ENCODE assay signal across 1 cellular context in the genomic region with DNA sequence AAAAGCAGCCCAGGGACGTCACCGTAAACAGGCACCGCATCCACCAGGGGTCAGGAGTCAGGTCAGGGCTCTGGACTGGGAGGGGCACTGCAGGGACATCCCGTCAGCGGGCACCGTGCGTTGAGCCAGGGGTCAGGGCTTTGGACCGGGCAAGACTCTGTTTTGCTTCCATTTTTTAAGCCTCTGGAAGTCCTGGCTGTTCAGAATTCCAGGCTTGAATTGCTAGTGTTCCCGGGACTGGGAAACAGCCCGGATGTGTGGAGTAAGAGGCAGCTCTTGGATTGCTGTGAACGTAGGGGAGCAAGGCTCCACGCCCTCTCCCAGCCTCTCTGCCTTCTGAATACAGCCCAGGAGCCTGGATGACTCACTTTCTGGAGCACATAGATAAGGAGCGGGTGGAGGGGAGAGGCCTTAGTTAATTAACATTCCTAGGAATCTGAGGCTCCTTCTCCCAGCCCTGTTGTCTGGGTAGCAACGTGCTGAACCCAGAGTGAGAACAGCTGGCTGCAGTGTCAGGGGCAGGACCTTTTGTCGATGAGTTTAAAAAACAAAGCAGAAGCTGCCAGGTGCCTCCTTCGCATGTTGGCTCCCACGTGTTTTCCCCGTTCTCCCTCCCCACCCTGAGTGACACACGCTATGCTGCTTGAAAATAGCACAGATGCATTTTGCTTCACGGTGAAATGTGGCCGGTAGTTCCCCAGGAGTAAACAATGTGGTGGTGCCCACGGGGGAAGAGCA.
TF ChIP-seq lines count a peak whose summit lies in the region.

No MANE protein-coding gene starts in this region.

TF ChIP-seq in K562, 482 proteins besides CTCF, POLR2A, EP300 and RAD21 (continued from another document and continues in another):
- TF ChIP-seq, protein P1, sequence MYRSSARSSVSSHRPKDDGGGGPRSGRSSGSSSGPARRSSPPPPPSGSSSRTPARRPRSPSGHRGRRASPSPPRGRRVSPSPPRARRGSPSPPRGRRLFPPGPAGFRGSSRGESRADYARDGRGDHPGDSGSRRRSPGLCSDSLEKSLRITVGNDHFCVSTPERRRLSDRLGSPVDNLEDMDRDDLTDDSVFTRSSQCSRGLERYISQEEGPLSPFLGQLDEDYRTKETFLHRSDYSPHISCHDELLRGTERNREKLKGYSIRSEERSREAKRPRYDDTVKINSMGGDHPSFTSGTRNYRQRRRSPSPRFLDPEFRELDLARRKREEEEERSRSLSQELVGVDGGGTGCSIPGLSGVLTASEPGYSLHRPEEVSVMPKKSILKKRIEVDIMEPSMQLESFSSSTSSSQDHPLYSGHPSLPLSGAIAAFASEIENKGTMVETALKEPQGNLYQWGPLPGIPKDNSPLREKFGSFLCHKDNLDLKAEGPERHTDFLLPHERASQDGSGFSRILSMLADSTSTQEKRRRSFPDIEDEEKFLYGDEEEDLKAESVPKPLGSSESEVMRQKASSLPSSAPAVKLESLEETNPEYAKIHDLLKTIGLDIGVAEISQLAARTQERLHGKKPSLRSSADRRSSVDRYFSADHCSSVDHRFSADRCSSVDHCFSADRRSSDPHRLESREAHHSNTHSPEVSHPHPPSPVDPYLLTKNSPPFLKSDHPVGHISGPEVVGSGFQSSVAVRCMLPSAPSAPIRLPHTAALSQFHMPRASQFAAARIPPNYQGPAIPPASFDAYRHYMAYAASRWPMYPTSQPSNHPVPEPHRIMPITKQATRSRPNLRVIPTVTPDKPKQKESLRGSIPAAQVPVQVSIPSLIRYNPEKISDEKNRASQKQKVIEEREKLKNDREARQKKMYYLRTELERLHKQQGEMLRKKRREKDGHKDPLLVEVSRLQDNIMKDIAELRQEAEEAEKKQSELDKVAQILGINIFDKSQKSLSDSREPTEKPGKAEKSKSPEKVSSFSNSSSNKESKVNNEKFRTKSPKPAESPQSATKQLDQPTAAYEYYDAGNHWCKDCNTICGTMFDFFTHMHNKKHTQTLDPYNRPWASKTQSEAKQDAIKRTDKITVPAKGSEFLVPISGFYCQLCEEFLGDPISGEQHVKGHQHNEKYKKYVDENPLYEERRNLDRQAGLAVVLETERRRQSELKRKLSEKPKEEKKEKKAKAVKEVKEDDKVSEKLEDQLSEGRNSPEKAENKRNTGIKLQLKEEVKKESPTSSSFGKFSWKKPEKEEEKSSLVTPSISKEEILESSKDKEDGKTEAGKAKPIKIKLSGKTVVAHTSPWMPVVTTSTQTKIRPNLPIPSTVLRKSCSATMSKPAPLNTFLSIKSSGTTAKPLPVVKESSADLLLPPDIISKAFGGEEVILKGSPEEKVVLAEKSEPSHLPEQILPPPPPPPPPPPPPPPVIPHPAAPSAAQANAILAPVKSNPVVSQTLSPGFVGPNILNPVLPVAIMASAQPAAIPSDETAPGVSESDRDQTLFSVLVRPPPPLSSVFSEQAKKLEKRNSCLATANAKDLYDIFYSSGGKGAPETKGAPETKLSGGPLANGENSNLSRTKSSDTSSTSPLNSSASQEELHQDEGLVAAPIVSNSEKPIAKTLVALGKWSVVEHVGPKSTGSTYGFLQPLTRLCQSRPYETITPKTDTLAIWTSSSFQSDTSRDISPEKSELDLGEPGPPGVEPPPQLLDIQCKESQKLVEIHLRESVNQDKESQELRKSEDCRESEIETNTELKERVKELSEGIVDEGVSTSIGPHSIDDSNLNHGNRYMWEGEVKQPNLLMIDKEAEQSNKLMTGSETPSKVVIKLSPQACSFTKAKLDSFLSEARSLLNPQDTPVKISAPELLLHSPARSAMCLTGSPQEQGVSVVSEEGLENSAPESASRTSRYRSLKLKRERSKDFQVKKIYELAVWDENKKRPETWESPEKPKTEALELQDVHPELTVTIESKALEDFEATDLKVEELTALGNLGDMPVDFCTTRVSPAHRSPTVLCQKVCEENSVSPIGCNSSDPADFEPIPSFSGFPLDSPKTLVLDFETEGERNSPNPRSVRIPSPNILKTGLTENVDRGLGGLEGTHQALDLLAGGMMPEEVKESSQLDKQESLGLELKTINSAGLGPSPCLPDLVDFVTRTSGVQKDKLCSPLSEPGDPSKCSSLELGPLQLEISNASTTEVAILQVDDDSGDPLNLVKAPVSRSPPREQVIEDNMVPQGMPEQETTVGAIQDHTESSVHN (IDR thresholded peaks at IDR 0.05; ENCODE audit: borderline replicate concordance in 1 of 2, low read depth in 1 of 2), result peak in 1 of 2 experiments; percentile 92; a peak in 2 of 4 replicates
- TF ChIP-seq DMBX1 (CRISPR knock-in tag; IDR thresholded peaks at IDR 0.05; ENCODE audit: borderline replicate concordance) (peak; percentile 69; the same call in 1 of the 2 replicates), RNF2 (IDR thresholded peaks at IDR 0.05) (peak; percentile 86), MYBL2 (IDR thresholded peaks at IDR 0.05; ENCODE audit: low read depth) (no peak), MYBL2 (CRISPR knock-in tag; IDR thresholded peaks at IDR 0.05; ENCODE audit: borderline replicate concordance) (no peak), ZFP36 (IDR thresholded peaks at IDR 0.05; ENCODE audit: low read depth, low read length, partially characterized antibody) (no peak), NFE2 (IDR thresholded peaks at IDR 0.05; ENCODE audit: low read depth) (peak; percentile 39), ELF1 (tag; IDR thresholded peaks at IDR 0.05) (no peak), SP1 (CRISPR knock-in tag; IDR thresholded peaks at IDR 0.05) (peak; percentile 44; the same call in 1 of the 2 replicates), CXXC5 (CRISPR knock-in tag; IDR thresholded peaks at IDR 0.05) (peak; percentile 78), LEF1 (IDR thresholded peaks at IDR 0.05) (peak; percentile 85), ZNF408 (CRISPR knock-in tag; IDR thresholded peaks at IDR 0.05; ENCODE audit: low read depth) (no peak), MAFG (tag; conservative IDR thresholded peaks at IDR 0.05) (no peak), CCAR2 (IDR thresholded peaks at IDR 0.05; ENCODE audit: low read depth, low read length) (no peak), STAT5B (CRISPR knock-in tag; IDR thresholded peaks at IDR 0.05) (no peak), ZNF133 (CRISPR knock-in tag; IDR thresholded peaks at IDR 0.05) (no peak), TAF9B (IDR thresholded peaks at IDR 0.05; ENCODE audit: partially characterized antibody) (peak; percentile 91)
- TF ChIP-seq, protein P2, sequence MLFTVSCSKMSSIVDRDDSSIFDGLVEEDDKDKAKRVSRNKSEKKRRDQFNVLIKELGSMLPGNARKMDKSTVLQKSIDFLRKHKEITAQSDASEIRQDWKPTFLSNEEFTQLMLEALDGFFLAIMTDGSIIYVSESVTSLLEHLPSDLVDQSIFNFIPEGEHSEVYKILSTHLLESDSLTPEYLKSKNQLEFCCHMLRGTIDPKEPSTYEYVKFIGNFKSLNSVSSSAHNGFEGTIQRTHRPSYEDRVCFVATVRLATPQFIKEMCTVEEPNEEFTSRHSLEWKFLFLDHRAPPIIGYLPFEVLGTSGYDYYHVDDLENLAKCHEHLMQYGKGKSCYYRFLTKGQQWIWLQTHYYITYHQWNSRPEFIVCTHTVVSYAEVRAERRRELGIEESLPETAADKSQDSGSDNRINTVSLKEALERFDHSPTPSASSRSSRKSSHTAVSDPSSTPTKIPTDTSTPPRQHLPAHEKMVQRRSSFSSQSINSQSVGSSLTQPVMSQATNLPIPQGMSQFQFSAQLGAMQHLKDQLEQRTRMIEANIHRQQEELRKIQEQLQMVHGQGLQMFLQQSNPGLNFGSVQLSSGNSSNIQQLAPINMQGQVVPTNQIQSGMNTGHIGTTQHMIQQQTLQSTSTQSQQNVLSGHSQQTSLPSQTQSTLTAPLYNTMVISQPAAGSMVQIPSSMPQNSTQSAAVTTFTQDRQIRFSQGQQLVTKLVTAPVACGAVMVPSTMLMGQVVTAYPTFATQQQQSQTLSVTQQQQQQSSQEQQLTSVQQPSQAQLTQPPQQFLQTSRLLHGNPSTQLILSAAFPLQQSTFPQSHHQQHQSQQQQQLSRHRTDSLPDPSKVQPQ (CRISPR knock-in tag; IDR thresholded peaks at IDR 0.05; ENCODE audit: borderline replicate concordance), result no peak
- TF ChIP-seq, protein P3, sequence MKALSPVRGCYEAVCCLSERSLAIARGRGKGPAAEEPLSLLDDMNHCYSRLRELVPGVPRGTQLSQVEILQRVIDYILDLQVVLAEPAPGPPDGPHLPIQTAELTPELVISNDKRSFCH (CRISPR knock-in tag; IDR thresholded peaks at IDR 0.05), result no peak
- TF ChIP-seq, protein P3 (tag; IDR thresholded peaks at IDR 0.05), result peak; percentile 20; the same call in 1 of the 2 replicates
- TF ChIP-seq, protein P4, sequence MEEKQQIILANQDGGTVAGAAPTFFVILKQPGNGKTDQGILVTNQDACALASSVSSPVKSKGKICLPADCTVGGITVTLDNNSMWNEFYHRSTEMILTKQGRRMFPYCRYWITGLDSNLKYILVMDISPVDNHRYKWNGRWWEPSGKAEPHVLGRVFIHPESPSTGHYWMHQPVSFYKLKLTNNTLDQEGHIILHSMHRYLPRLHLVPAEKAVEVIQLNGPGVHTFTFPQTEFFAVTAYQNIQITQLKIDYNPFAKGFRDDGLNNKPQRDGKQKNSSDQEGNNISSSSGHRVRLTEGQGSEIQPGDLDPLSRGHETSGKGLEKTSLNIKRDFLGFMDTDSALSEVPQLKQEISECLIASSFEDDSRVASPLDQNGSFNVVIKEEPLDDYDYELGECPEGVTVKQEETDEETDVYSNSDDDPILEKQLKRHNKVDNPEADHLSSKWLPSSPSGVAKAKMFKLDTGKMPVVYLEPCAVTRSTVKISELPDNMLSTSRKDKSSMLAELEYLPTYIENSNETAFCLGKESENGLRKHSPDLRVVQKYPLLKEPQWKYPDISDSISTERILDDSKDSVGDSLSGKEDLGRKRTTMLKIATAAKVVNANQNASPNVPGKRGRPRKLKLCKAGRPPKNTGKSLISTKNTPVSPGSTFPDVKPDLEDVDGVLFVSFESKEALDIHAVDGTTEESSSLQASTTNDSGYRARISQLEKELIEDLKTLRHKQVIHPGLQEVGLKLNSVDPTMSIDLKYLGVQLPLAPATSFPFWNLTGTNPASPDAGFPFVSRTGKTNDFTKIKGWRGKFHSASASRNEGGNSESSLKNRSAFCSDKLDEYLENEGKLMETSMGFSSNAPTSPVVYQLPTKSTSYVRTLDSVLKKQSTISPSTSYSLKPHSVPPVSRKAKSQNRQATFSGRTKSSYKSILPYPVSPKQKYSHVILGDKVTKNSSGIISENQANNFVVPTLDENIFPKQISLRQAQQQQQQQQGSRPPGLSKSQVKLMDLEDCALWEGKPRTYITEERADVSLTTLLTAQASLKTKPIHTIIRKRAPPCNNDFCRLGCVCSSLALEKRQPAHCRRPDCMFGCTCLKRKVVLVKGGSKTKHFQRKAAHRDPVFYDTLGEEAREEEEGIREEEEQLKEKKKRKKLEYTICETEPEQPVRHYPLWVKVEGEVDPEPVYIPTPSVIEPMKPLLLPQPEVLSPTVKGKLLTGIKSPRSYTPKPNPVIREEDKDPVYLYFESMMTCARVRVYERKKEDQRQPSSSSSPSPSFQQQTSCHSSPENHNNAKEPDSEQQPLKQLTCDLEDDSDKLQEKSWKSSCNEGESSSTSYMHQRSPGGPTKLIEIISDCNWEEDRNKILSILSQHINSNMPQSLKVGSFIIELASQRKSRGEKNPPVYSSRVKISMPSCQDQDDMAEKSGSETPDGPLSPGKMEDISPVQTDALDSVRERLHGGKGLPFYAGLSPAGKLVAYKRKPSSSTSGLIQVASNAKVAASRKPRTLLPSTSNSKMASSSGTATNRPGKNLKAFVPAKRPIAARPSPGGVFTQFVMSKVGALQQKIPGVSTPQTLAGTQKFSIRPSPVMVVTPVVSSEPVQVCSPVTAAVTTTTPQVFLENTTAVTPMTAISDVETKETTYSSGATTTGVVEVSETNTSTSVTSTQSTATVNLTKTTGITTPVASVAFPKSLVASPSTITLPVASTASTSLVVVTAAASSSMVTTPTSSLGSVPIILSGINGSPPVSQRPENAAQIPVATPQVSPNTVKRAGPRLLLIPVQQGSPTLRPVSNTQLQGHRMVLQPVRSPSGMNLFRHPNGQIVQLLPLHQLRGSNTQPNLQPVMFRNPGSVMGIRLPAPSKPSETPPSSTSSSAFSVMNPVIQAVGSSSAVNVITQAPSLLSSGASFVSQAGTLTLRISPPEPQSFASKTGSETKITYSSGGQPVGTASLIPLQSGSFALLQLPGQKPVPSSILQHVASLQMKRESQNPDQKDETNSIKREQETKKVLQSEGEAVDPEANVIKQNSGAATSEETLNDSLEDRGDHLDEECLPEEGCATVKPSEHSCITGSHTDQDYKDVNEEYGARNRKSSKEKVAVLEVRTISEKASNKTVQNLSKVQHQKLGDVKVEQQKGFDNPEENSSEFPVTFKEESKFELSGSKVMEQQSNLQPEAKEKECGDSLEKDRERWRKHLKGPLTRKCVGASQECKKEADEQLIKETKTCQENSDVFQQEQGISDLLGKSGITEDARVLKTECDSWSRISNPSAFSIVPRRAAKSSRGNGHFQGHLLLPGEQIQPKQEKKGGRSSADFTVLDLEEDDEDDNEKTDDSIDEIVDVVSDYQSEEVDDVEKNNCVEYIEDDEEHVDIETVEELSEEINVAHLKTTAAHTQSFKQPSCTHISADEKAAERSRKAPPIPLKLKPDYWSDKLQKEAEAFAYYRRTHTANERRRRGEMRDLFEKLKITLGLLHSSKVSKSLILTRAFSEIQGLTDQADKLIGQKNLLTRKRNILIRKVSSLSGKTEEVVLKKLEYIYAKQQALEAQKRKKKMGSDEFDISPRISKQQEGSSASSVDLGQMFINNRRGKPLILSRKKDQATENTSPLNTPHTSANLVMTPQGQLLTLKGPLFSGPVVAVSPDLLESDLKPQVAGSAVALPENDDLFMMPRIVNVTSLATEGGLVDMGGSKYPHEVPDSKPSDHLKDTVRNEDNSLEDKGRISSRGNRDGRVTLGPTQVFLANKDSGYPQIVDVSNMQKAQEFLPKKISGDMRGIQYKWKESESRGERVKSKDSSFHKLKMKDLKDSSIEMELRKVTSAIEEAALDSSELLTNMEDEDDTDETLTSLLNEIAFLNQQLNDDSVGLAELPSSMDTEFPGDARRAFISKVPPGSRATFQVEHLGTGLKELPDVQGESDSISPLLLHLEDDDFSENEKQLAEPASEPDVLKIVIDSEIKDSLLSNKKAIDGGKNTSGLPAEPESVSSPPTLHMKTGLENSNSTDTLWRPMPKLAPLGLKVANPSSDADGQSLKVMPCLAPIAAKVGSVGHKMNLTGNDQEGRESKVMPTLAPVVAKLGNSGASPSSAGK (IDR thresholded peaks at IDR 0.05), result peak; percentile 86
- TF ChIP-seq, protein P5, sequence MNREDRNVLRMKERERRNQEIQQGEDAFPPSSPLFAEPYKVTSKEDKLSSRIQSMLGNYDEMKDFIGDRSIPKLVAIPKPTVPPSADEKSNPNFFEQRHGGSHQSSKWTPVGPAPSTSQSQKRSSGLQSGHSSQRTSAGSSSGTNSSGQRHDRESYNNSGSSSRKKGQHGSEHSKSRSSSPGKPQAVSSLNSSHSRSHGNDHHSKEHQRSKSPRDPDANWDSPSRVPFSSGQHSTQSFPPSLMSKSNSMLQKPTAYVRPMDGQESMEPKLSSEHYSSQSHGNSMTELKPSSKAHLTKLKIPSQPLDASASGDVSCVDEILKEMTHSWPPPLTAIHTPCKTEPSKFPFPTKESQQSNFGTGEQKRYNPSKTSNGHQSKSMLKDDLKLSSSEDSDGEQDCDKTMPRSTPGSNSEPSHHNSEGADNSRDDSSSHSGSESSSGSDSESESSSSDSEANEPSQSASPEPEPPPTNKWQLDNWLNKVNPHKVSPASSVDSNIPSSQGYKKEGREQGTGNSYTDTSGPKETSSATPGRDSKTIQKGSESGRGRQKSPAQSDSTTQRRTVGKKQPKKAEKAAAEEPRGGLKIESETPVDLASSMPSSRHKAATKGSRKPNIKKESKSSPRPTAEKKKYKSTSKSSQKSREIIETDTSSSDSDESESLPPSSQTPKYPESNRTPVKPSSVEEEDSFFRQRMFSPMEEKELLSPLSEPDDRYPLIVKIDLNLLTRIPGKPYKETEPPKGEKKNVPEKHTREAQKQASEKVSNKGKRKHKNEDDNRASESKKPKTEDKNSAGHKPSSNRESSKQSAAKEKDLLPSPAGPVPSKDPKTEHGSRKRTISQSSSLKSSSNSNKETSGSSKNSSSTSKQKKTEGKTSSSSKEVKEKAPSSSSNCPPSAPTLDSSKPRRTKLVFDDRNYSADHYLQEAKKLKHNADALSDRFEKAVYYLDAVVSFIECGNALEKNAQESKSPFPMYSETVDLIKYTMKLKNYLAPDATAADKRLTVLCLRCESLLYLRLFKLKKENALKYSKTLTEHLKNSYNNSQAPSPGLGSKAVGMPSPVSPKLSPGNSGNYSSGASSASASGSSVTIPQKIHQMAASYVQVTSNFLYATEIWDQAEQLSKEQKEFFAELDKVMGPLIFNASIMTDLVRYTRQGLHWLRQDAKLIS (CRISPR knock-in tag; IDR thresholded peaks at IDR 0.05), result no peak
